In the genomic region with DNA sequence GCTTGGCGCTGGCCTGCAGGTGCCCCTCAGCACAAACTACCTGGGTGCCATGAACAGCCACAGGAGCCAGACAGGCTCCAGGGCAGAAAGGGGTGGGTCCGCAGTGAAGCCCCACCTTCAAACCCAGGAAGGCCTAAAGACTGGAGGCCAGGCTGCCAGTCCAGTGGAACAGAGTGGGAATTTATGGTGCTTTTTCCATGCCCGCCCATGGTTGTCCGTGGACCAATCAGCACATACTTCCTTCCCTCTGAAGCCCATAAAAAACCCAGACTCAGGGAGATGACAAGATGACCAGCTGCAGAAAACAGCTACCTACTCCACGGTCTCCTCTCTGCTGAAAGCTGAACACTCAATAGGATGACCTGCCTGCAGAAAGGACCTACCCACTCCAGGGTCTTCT, we compare ENCODE assay signal across 30 cellular contexts.
"Had no signal": no experiment of that assay in that cellular context is flagged by ENCODE, and none has a peak within 500 bp of the region (broad histone marks: within the 10 kb centered on the region; RNA-seq: fewer than 3 reads in every experiment).

No MANE protein-coding gene starts in this region.

- H3K27ac ChIP-seq: adrenal gland, ascending aorta, VCaP had no signal

- H3K4me3 ChIP-seq: adrenal gland, ascending aorta had no signal

- H3K4me1 ChIP-seq: adrenal gland, ascending aorta had no signal

- FAIRE-seq: TTC549 had no signal

- H3K27me3 ChIP-seq: adrenal gland, ascending aorta had no signal

- H3K9me3 ChIP-seq: adrenal gland had no signal

- H3K36me3 ChIP-seq: adrenal gland, ascending aorta had no signal

- DNase-seq: activated B cell treated with CpG ODN at 0.5 μM for 24 hours; activated CD4-positive, alpha-beta memory T cell treated with anti-CD3 and anti-CD28 coated beads for 36 hours; activated CD4-positive, alpha-beta T cell treated with anti-CD3 and anti-CD28 coated beads for 4 hours; activated CD4-positive, alpha-beta T cell treated with anti-CD3 and anti-CD28 coated beads, Interleukin-2, amount 10 ng/mL, durations not matched to agents 24 days and 14 days; activated CD4-positive, alpha-beta T cell treated with anti-CD3 and anti-CD28 coated beads, Interleukin-2, amount 50 U/mL, for 1 hour; activated CD4-positive, alpha-beta T cell treated with anti-CD3 and anti-CD28 coated beads, Interleukin-2, amount 50 U/mL, for 4 hours; activated CD4-positive, CD25-positive, alpha-beta regulatory T cell treated with anti-CD3 and anti-CD28 coated beads, Interleukin-2, amount 50 U/mL, for 72 hours; activated CD8-positive, alpha-beta memory T cell treated with anti-CD3 and anti-CD28 coated beads, Interleukin-2, amount 50 U/mL, for 4 hours; activated CD8-positive, alpha-beta T cell treated with anti-CD3 and anti-CD28 coated beads for 36 hours; activated effector memory CD4-positive, alpha-beta T cell treated with anti-CD3 and anti-CD28 coated beads, Interleukin-2, amount 50 U/mL, for 16 hours; activated gamma-delta T cell treated with Interleukin-2 at 50 U/mL for 16 hours; activated naive CD4-positive, alpha-beta T cell; activated naive CD4-positive, alpha-beta T cell treated with anti-CD3 and anti-CD28 coated beads for 36 hours; activated naive CD4-positive, alpha-beta T cell treated with anti-CD3 and anti-CD28 coated beads, Interleukin-2, amount 50 U/mL, for 16 hours; activated naive CD8-positive, alpha-beta T cell treated with anti-CD3 and anti-CD28 coated beads for 36 hours; activated T-cell treated with anti-CD3 and anti-CD28 coated beads for 4 hours; activated T-cell treated with anti-CD3 and anti-CD28 coated beads, Interleukin-2, amount 50 U/mL, for 1 hour; activated T-cell treated with anti-CD3 and anti-CD28 coated beads, Interleukin-2, amount 50 U/mL, for 4 hours; activated T-cell treated with anti-CD3 and anti-CD28 coated beads, Interleukin-2, amount 50 U/mL, for 72 hours; adrenal gland; amniotic stem cell; central memory CD4-positive, alpha-beta T cell; T-cell; T-helper 2 cell; T-helper 9 cell had no signal

- ATAC-seq: activated CD8-positive, alpha-beta T cell treated with anti-CD3 and anti-CD28 coated beads for 36 hours; activated naive CD4-positive, alpha-beta T cell treated with anti-CD3 and anti-CD28 coated beads, Interleukin-2, amount 50 U/mL, for 72 hours; activated T-cell treated with anti-CD3 and anti-CD28 coated beads, Interleukin-2, amount 50 U/mL, for 4 hours; activated T-cell treated with anti-CD3 and anti-CD28 coated beads, Interleukin-2, amount 50 U/mL, for 72 hours; activated T-helper 17 cell treated with anti-CD3 and anti-CD28 coated beads, Interleukin-2, amount 50 U/mL, for 72 hours; T-cell had no signal
